In the genomic region with DNA sequence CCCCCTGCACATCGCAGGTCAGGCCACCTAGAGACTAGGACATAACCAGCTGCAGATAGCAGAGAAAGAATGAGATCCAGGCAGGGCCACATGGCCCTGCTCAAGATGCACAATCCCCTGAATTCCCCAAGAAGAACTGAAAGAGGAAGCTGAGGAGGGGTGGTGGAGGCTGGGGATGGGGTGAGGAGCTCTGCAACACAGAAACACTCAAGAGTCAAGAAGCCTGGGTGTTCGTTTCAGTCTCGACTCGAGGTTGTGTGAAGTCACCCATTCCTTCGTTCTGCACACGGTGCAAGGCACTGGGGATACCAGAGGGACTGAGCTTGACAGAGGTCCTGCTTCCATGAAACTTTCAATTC, we compare ENCODE assay signal across 8 cellular contexts.
DNase-seq lines count a peak whose midpoint lies in the region; ATAC-seq and TF ChIP-seq lines count a peak whose summit lies in the region.
"Had no signal": no experiment of that assay in that cellular context is flagged by ENCODE, and none has a peak within 500 bp of the region (broad histone marks: within the 10 kb centered on the region; RNA-seq: fewer than 3 reads in every experiment).

No MANE protein-coding gene starts in this region.

- no peaks in the 10 kb centered on the region for H3K79me2 ChIP-seq in KMS-11 (ENCODE audit: insufficient read depth, low read depth)

- H3K4me1 ChIP-seq in HEK293 (ENCODE audit: control insufficient read depth, insufficient read depth, low read length) (peaks cover 24% of the 10 kb centered on the region), KMS-11 (ENCODE audit: low read depth, poor library complexity, severe bottlenecking) (peaks cover 32% of the 10 kb centered on the region)

- ATAC-seq in GM18909 (IDR thresholded peaks at IDR 0.05; ENCODE audit: poor library complexity, unreplicated experiment): peak; percentile 50
- ATAC-seq in HG03135 (IDR thresholded peaks at IDR 0.05; ENCODE audit: unreplicated experiment): no peak
- ATAC-seq: left ventricle myocardium superior had no signal

- H3K4me2 ChIP-seq in KMS-11: peak overlapping the region; percentile 34; the same call in 1 of the 2 replicates

- H3K27ac ChIP-seq in HEK293 (ENCODE audit: extremely low read depth, low read depth, low read length) (no peak overlapping the region; the same call in 1 of the 2 replicates), KMS-11 (peak overlapping the region; percentile 39; the same call in 1 of the 2 replicates)

- H4K20me1 ChIP-seq in KMS-11 (ENCODE audit: insufficient read depth): no peaks in the 10 kb centered on the region

- H3K9me3 ChIP-seq in HEK293 (ENCODE audit: control insufficient read depth, insufficient read depth, low read depth, low read length): no peaks in the 10 kb centered on the region

- H3K36me3 ChIP-seq in HEK293 (ENCODE audit: control insufficient read depth in 2 of 2, insufficient read depth in 1 of 2, low read length in 2 of 2) (no peaks in the 10 kb centered on the region), KMS-11 (ENCODE audit: insufficient read depth) (no peaks in the 10 kb centered on the region)

- H3K4me3 ChIP-seq in HEK293 (ENCODE audit: low read depth, low read length) (no peak overlapping the region), KMS-11 (IDR thresholded peaks at IDR 0.05; ENCODE audit: insufficient read depth, low read depth, low read length) (no peak overlapping the region)

- CTCF ChIA-PET in HEK293 (lab: Yijun Ruan, JAX): interaction anchor here (0.6 to 1.3 kb wide), 5 partner anchors 12 to 453 kb away, joined by 3 to 4 read pairs (median 3); no protein-coding TSS in a partner anchor

- no peak for TF ChIP-seq CTCF in HEK293 (tag by site-specific recombination; IDR thresholded peaks at IDR 0.05)
- no peak for TF ChIP-seq CTCF in KMS-11 (conservative IDR thresholded peaks at IDR 0.05; ENCODE audit: low read depth, low read length)

- no peak overlapping the region for H2AFZ ChIP-seq in KMS-11 (ENCODE audit: low read depth)

- POLR2A ChIA-PET in HEK293 (lab: Yijun Ruan, JAX): no interaction called here

- no peaks in the 10 kb centered on the region for H3K27me3 ChIP-seq in KMS-11 (ENCODE audit: insufficient read depth, low read depth)

- H3K9ac ChIP-seq in KMS-11: no peak overlapping the region

- DNase-seq in pons (ENCODE audit: low spot score): peak; percentile 66
- DNase-seq in Kasumi-1 (lab: John Stamatoyannopoulos, UW): no peak
- no peak for DNase-seq in stimulated activated naive CD4-positive, alpha-beta T cell treated with Interleukin-2 at 50 U/mL for 16 hours (lab: John Stamatoyannopoulos, UW)
- DNase-seq: left ventricle myocardium superior had no signal

TF ChIP-seq in HEK293, 187 proteins besides CTCF, POLR2A, EP300 and RAD21:
- TF ChIP-seq, protein P1, sequence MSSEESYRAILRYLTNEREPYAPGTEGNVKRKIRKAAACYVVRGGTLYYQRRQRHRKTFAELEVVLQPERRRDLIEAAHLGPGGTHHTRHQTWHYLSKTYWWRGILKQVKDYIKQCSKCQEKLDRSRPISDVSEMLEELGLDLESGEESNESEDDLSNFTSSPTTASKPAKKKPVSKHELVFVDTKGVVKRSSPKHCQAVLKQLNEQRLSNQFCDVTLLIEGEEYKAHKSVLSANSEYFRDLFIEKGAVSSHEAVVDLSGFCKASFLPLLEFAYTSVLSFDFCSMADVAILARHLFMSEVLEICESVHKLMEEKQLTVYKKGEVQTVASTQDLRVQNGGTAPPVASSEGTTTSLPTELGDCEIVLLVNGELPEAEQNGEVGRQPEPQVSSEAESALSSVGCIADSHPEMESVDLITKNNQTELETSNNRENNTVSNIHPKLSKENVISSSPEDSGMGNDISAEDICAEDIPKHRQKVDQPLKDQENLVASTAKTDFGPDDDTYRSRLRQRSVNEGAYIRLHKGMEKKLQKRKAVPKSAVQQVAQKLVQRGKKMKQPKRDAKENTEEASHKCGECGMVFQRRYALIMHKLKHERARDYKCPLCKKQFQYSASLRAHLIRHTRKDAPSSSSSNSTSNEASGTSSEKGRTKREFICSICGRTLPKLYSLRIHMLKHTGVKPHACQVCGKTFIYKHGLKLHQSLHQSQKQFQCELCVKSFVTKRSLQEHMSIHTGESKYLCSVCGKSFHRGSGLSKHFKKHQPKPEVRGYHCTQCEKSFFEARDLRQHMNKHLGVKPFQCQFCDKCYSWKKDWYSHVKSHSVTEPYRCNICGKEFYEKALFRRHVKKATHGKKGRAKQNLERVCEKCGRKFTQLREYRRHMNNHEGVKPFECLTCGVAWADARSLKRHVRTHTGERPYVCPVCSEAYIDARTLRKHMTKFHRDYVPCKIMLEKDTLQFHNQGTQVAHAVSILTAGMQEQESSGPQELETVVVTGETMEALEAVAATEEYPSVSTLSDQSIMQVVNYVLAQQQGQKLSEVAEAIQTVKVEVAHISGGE (tag by site-specific recombination; conservative IDR thresholded peaks at IDR 0.05; ENCODE audit: low read depth): no peak
- 0 out of 2 replicates have a peak, but pooled peaks have one; percentile 7 for TF ChIP-seq ZNF600 (tag by site-specific recombination; IDR thresholded peaks at IDR 0.05)
- no peak for TF ChIP-seq ZNF707 (tag by site-specific recombination; IDR thresholded peaks at IDR 0.05)
- TF ChIP-seq ZNF518A (tag by site-specific recombination; conservative IDR thresholded peaks at IDR 0.05; ENCODE audit: low read depth): no peak
- TF ChIP-seq, protein P2, sequence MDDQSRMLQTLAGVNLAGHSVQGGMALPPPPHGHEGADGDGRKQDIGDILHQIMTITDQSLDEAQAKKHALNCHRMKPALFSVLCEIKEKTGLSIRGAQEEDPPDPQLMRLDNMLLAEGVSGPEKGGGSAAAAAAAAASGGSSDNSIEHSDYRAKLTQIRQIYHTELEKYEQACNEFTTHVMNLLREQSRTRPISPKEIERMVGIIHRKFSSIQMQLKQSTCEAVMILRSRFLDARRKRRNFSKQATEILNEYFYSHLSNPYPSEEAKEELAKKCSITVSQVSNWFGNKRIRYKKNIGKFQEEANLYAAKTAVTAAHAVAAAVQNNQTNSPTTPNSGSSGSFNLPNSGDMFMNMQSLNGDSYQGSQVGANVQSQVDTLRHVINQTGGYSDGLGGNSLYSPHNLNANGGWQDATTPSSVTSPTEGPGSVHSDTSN (CRISPR knock-in tag; IDR thresholded peaks at IDR 0.05): no peak
